Comparison of ENCODE assay signal across 8 cellular contexts in genomic region chr15:75730376-75731247, GRCh38. TPM values are rescaled to one million over a fixed set of nuclear protein-coding genes. Genes with fewer than 3 reads are reported as not detected.
DNase-seq lines count a peak whose midpoint lies in the region; FAIRE-seq and TF ChIP-seq lines count a peak whose summit lies in the region.
"Not testable (repeated sequence)": the region's sequence is repeated elsewhere in the genome, so short reads cannot be mapped to it uniquely, and the experiment has no call there.
"Had no signal": no experiment of that assay in that cellular context is flagged by ENCODE, and none has a peak within 500 bp of the region (broad histone marks: within the 10 kb centered on the region; RNA-seq: fewer than 3 reads in every experiment).

No MANE protein-coding gene starts in this region.

- H3K27me3 Mint-ChIP-seq in chondrocyte (ENCODE audit: low read depth), result not testable (repeated sequence)
- peaks cover 11% of the 10 kb centered on the region for H3K27me3 Mint-ChIP-seq in neural progenitor cell (ENCODE audit: insufficient read depth, low read depth)

- not testable (repeated sequence) for H3K4me1 ChIP-seq in HEK293 (ENCODE audit: control insufficient read depth, insufficient read depth, low read length); kidney (ENCODE audit: control insufficient read depth in 1 of 2, insufficient read depth in 1 of 2, low read depth in 1 of 2, low read length in 2 of 2); neural progenitor cell
- H3K4me1 ChIP-seq in mesenchymal stem cell (ENCODE audit: control insufficient read depth, insufficient read depth, low read depth, low read length) (peaks cover 30% of the 10 kb centered on the region), sigmoid colon (peaks cover 0 to 46% (median 37%) of the 10 kb centered on the region in 4 donors)

- not testable (repeated sequence) for H3K4me2 ChIP-seq in mesenchymal stem cell (ENCODE audit: low read length, poor library complexity, severe bottlenecking); neural progenitor cell

- H3K9ac ChIP-seq in kidney (ENCODE audit: low read length in 2 of 2); mesenchymal stem cell (ENCODE audit: low read length); neural progenitor cell: not testable (repeated sequence)

- not testable (repeated sequence) for H3K36me3 Mint-ChIP-seq in chondrocyte (ENCODE audit: low read depth); neural progenitor cell

- not testable (repeated sequence) for H3K79me1 ChIP-seq in mesenchymal stem cell (replicated peaks; ENCODE audit: low read length, poor library complexity, severe bottlenecking)

- H3K27me3 ChIP-seq in mesenchymal stem cell (ENCODE audit: control insufficient read depth in 1 of 2, insufficient read depth in 1 of 2, low read length in 2 of 2); neural progenitor cell; sigmoid colon: not testable (repeated sequence)

- POLR2A ChIA-PET in HEK293 (lab: Yijun Ruan, JAX), result interaction anchor here (1.3 kb wide), 1 partner anchor 8 kb away, joined by 3 read pairs; no protein-coding TSS in a partner anchor

- H2BK5ac ChIP-seq in mesenchymal stem cell (ENCODE audit: low read depth, low read length, poor library complexity, severe bottlenecking), result not testable (repeated sequence)

- not testable (repeated sequence) for TF ChIP-seq CTCF in HEK293 (tag by site-specific recombination; IDR thresholded peaks at IDR 0.05); chondrocyte (IDR thresholded peaks at IDR 0.05); kidney (IDR thresholded peaks at IDR 0.05; ENCODE audit: borderline replicate concordance, extremely low read depth, insufficient read depth); neural progenitor cell (IDR thresholded peaks at IDR 0.05); sigmoid colon (IDR thresholded peaks at IDR 0.05)

- not testable (repeated sequence) for H3K4me3 ChIP-seq in HEK293 (ENCODE audit: low read depth, low read length); kidney (ENCODE audit: low read length in 2 of 2); mesenchymal stem cell (ENCODE audit: insufficient read depth in 1 of 2, low read depth in 1 of 2, low read length in 2 of 2); neural progenitor cell; sigmoid colon

- H3K79me2 ChIP-seq in neural progenitor cell (ENCODE audit: low read depth), result not testable (repeated sequence)

- H3K18ac ChIP-seq in mesenchymal stem cell (ENCODE audit: low read depth in 1 of 2, low read length in 2 of 2), result peak overlapping the region in 1 of 2 experiments; percentile 22

- not testable (repeated sequence) for H2BK120ac ChIP-seq in mesenchymal stem cell (ENCODE audit: low read depth, low read length)

- H3K36me3 ChIP-seq in HEK293 (ENCODE audit: control insufficient read depth in 2 of 2, insufficient read depth in 1 of 2, low read length in 2 of 2); kidney (ENCODE audit: control insufficient read depth in 1 of 2, insufficient read depth in 2 of 2, low read length in 2 of 2); mesenchymal stem cell (ENCODE audit: control insufficient read depth in 1 of 2, insufficient read depth in 2 of 2, low read depth in 1 of 2, low read length in 2 of 2); neural progenitor cell; sigmoid colon: not testable (repeated sequence)

- WGBS in mesenchymal stem cell, result 90% methylated on average over 17 of the region's 17 CpGs
- WGBS in sigmoid colon, 2 donors, result 90 to 93% methylated on average over 17 of the region's 17 CpGs

- not testable (repeated sequence) for TF ChIP-seq POLR2A in sigmoid colon (IDR thresholded peaks at IDR 0.05)

- peak overlapping the region in 1 of 2 experiments; percentile 17 for H2BK12ac ChIP-seq in mesenchymal stem cell (ENCODE audit: low read length in 2 of 2)

- H2AK5ac ChIP-seq in mesenchymal stem cell (ENCODE audit: low read length, severe bottlenecking), result not testable (repeated sequence)

- not testable (repeated sequence) for H3K27ac ChIP-seq in HEK293 (ENCODE audit: extremely low read depth, low read depth, low read length); kidney (ENCODE audit: low read depth in 2 of 2, low read length in 2 of 2); mesenchymal stem cell (ENCODE audit: low read length, poor library complexity, severe bottlenecking); neural progenitor cell
- peak overlapping the region in 1 of 4 donors; percentile 87 for H3K27ac ChIP-seq in sigmoid colon

- peaks cover 13% of the 10 kb centered on the region for H3K4me1 Mint-ChIP-seq in chondrocyte (ENCODE audit: low read depth)
- H3K4me1 Mint-ChIP-seq in neural progenitor cell, result peaks cover 18% of the 10 kb centered on the region

- CTCF ChIA-PET in HEK293 (lab: Yijun Ruan, JAX), result interaction anchor here (0.8 to 3.5 kb wide), 3 partner anchors 44 to 191 kb away, joined by 4 to 53 read pairs (median 5); no protein-coding TSS in a partner anchor

- not testable (repeated sequence) for H3K4me3 Mint-ChIP-seq in chondrocyte (ENCODE audit: unreplicated experiment); neural progenitor cell

- H4K8ac ChIP-seq in mesenchymal stem cell (ENCODE audit: low read length), result not testable (repeated sequence)

- not testable (repeated sequence) for H3F3A ChIP-seq in neural progenitor cell (ENCODE audit: low read depth)

- peak overlapping the region; percentile 71 for H2BK15ac ChIP-seq in mesenchymal stem cell (ENCODE audit: low read depth, poor library complexity, severe bottlenecking)

- H4K91ac ChIP-seq in mesenchymal stem cell (ENCODE audit: low read length), result peak overlapping the region; percentile 5

- not testable (repeated sequence) for H3K14ac ChIP-seq in mesenchymal stem cell (ENCODE audit: low read length in 2 of 2)

- H3K4ac ChIP-seq in mesenchymal stem cell (ENCODE audit: low read depth in 1 of 2, low read length in 2 of 2), result not testable (repeated sequence)

- not testable (repeated sequence) for FAIRE-seq in kidney (lab: Jason Lieb, UNC)
- peak; percentile 83 for FAIRE-seq in urothelium cell line (lab: Jason Lieb, UNC)

- H2AFZ ChIP-seq in mesenchymal stem cell (ENCODE audit: low read depth, low read length); neural progenitor cell (replicated peaks): not testable (repeated sequence)

- H4K20me1 ChIP-seq in neural progenitor cell (ENCODE audit: low read depth), result not testable (repeated sequence)

- intact Hi-C loops in kidney (cut with DNase I), result not testable (repeated sequence)
- intact Hi-C loops in sigmoid colon (cut with DNase I), result loop anchor here (5.0 kb wide), 1 partner anchor 93 kb away; no protein-coding TSS in a partner anchor

- not testable (repeated sequence) for TF ChIP-seq EP300 in sigmoid colon (IDR thresholded peaks at IDR 0.05)

- not testable (repeated sequence) for H3K9me3 Mint-ChIP-seq in chondrocyte (ENCODE audit: low read depth); neural progenitor cell

- H3K23ac ChIP-seq in mesenchymal stem cell (ENCODE audit: low read length in 2 of 2), result not testable (repeated sequence)

- H3K9me3 ChIP-seq in HEK293 (ENCODE audit: control insufficient read depth, insufficient read depth, low read depth, low read length); kidney (ENCODE audit: control insufficient read depth in 1 of 2, low read length in 2 of 2); mesenchymal stem cell (ENCODE audit: control insufficient read depth, low read length); neural progenitor cell (ENCODE audit: low read depth); sigmoid colon: not testable (repeated sequence)

- H3K27ac Mint-ChIP-seq in chondrocyte (ENCODE audit: unreplicated experiment), result not testable (repeated sequence)
- peak overlapping the region; percentile 74 for H3K27ac Mint-ChIP-seq in neural progenitor cell

- DNase-seq in chondrocyte (ENCODE audit: low spot score), result peak; percentile 66
- peak; percentile 61 for DNase-seq in kidney
- not testable (repeated sequence) for DNase-seq in mesenchymal stem cell; neural progenitor cell (ENCODE audit: low spot score); urothelium cell line (ENCODE audit: low spot score)
- DNase-seq in sigmoid colon, result peak; percentile 65

TF ChIP-seq in HEK293, 187 proteins besides CTCF, POLR2A, EP300 and RAD21:
- 0 out of 2 replicates have a peak, but pooled peaks have one; percentile 26 for TF ChIP-seq GLIS1 (tag by site-specific recombination; IDR thresholded peaks at IDR 0.05)

RNA-seq across cellular contexts. Expression of gene CSPG4, which starts 18.0 kb away (rescaled TPM):
- 302 to 607 TPM (median 595 TPM) in 3 replicates for total RNA-seq in chondrocyte
- 30.7 TPM for total RNA-seq in kidney
- 4.4 TPM for polyA plus RNA-seq in kidney (ENCODE audit: insufficient read depth, low read depth, low replicate concordance)
- 12.4 TPM for polyA plus RNA-seq in mesenchymal stem cell (2013, experiment 1 of 2)
- 11.3 TPM for polyA plus RNA-seq in mesenchymal stem cell (2013, experiment 2 of 2)
- 0.07 and 0.37 TPM in 2 replicates for total RNA-seq in neural progenitor cell (ENCODE audit: low replicate concordance)
- total RNA-seq in sigmoid colon, result 100 to 1,000 TPM in 2 of 4 donors, 10 to 100 TPM in 2; 45.7 to 151 (median 93.9) TPM
- 1 to 10 TPM in 1 of 3 donors, under 1 TPM in 2; 0.23 to 8.4 (median 0.60) TPM for polyA plus RNA-seq in sigmoid colon
- total RNA-seq: CD8-positive, alpha-beta memory T cell had no signal
- polyA plus RNA-seq: CD8-positive, alpha-beta memory T cell had no signal

Comparison
In these comparisons a context has a peak if more than half of its experiments do, and no peak if none do; other contexts are left out.
1. RNA of gene CSPG4, which starts 18.0 kb away (total RNA-seq): 302 to 607 TPM in chondrocyte, 45.7 to 151 TPM in sigmoid colon and 30.7 TPM in kidney (single experiment); 0.07 to 0.37 TPM in neural progenitor cell; every median in the first group is over 10 times any median in the second.